Comparison of ENCODE assay signal across 21 cellular contexts in the genomic region with DNA sequence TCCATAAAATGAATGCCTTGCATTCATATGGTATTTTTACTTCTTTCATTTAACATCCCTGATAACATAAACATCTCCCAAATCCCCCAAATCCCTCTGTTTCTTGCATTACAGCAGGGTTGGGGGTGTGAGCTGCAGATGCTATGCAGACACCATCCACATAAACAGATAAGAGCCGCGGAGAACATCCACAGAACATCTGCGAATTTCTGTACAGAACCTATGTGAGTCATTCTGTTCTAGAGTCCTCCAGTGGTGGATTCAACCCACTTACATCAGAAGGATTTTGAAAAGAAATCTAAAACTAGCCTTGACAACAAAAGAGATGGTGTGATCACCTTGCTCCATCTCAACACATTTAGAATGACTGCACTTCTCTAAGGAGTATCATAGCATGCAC. TPM values are rescaled to one million over a fixed set of nuclear protein-coding genes. Genes with fewer than 3 reads are reported as not detected.
DNase-seq lines count a peak whose midpoint lies in the region; ATAC-seq and TF ChIP-seq lines count a peak whose summit lies in the region.
"Had no signal": no experiment of that assay in that cellular context is flagged by ENCODE, and none has a peak within 500 bp of the region (broad histone marks: within the 10 kb centered on the region; RNA-seq: fewer than 3 reads in every experiment).

No MANE protein-coding gene starts in this region.

- H3K27me3 ChIP-seq in ascending aorta (no peaks in the 10 kb centered on the region), skeletal muscle satellite cell (ENCODE audit: control insufficient read depth, insufficient read depth, low read length) (no peaks in the 10 kb centered on the region), lower lobe of right lung (ENCODE audit: low read depth) (no peaks in the 10 kb centered on the region)
- H3K27me3 ChIP-seq: BE2C had no signal

- TF ChIP-seq CTCF in ascending aorta (IDR thresholded peaks at IDR 0.05) (no peak), fibroblast of villous mesenchyme (IDR thresholded peaks at IDR 0.05; ENCODE audit: insufficient read depth, low read depth, low read length) (no peak), lower lobe of right lung (IDR thresholded peaks at IDR 0.05) (no peak)

- H3K4me2 ChIP-seq in skeletal muscle satellite cell (ENCODE audit: low read length), result peak overlapping the region; percentile 31

- intact Hi-C loops in ascending aorta (cut with DNase I) (loop anchor here (2.0 to 10.0 kb wide), 2 partner anchors 30 to 178 kb away; a partner anchor contains a TSS), lower lobe of right lung (cut with DNase I) (no loop called here)

- DNase-seq in EH (ENCODE audit: low read depth) (peak; percentile 6), ascending aorta (ENCODE audit: low spot score in 2 of 2) (no peak), fibroblast of villous mesenchyme (ENCODE audit: low read depth) (peak; percentile 85), lower lobe of right lung (no peak), medulla oblongata (ENCODE audit: extremely low spot score) (no peak)
- DNase-seq: BE2C; CD4-positive, CD25-positive, alpha-beta regulatory T cell; GOT3; KG1; NCI-H1092 treated with DMSO at 0.1 percent for 48 hours; NCI-H146; NCI-H2029; NCI-H226; NCI-H524; NCI-H774; NK-92 treated with Interleukin-12 subunit alpha and Interleukin-12 subunit beta, amount 100 ng/mL, for 24 hours had no signal

- ATAC-seq in GM21529 (IDR thresholded peaks at IDR 0.05; ENCODE audit: unreplicated experiment) (no peak), lower lobe of right lung (no peak)
- ATAC-seq: HCT116, SK-N-SH treated with all-trans-retinoic acid at 6 μM for 48 hours had no signal

- no peak overlapping the region for H3K9ac ChIP-seq in skeletal muscle satellite cell (ENCODE audit: low read depth, low read length)

- H3K4me1 ChIP-seq in ascending aorta (peaks cover 44 to 91% of the 10 kb centered on the region in 2 donors), skeletal muscle satellite cell (ENCODE audit: control insufficient read depth, insufficient read depth, low read length) (peaks cover 53% of the 10 kb centered on the region), lower lobe of right lung (peaks cover 17% of the 10 kb centered on the region)
- H3K4me1 ChIP-seq: BE2C had no signal

- H3K36me3 ChIP-seq in ascending aorta (peaks cover 10 to 25% of the 10 kb centered on the region in 2 donors), skeletal muscle satellite cell (ENCODE audit: insufficient read depth, low read length) (peaks cover 28% of the 10 kb centered on the region), lower lobe of right lung (no peaks in the 10 kb centered on the region)
- H3K36me3 ChIP-seq: BE2C had no signal

- H3K4me3 ChIP-seq in ascending aorta, result no peak overlapping the region
- H3K4me3 ChIP-seq in fibroblast of villous mesenchyme (ENCODE audit: low read depth, low read length), result no peak overlapping the region
- H3K4me3 ChIP-seq in skeletal muscle satellite cell (ENCODE audit: low read length), result no peak overlapping the region
- no peak overlapping the region for H3K4me3 ChIP-seq in lower lobe of right lung

- H3K27ac ChIP-seq in ascending aorta (peak overlapping the region; percentile 89 to 91), lower lobe of right lung (no peak overlapping the region)

- H3K9me3 ChIP-seq in ascending aorta, result no peaks in the 10 kb centered on the region
- H3K9me3 ChIP-seq in skeletal muscle satellite cell (replicated peaks; ENCODE audit: low read length), result no peaks in the 10 kb centered on the region
- no peaks in the 10 kb centered on the region for H3K9me3 ChIP-seq in lower lobe of right lung
- H3K9me3 ChIP-seq: BE2C had no signal

RNA-seq across cellular contexts. Expression of a gene that starts 20.3 kb away (rescaled TPM):
- total RNA-seq in ascending aorta (280 TPM), fibroblast of villous mesenchyme (77.7 and 85.0 TPM in 2 replicates), lower lobe of right lung (130 TPM)
- total RNA-seq in skeletal muscle satellite cell (2012; rRNA removed), result 38.5 and 46.3 TPM in 2 replicates

RNA-seq across cellular contexts. Expression of a gene that starts 59.9 kb away (rescaled TPM):
- total RNA-seq in ascending aorta (37.8 TPM), fibroblast of villous mesenchyme (0.97 and 1.3 TPM in 2 replicates), lower lobe of right lung (53.1 TPM)
- 0.22 and 0.25 TPM in 2 replicates for total RNA-seq in skeletal muscle satellite cell (2012; rRNA removed)
- total RNA-seq: HT1080 had no signal

Comparison
In these comparisons a context has a peak if more than half of its experiments do, and no peak if none do; other contexts are left out.
1. DNase-seq: peak in EH (single experiment) and fibroblast of villous mesenchyme (single experiment); none in ascending aorta (0 of 2), lower lobe of right lung (single experiment) and medulla oblongata (single experiment).
2. RNA of a gene that starts 59.9 kb away (total RNA-seq): 53.1 TPM in lower lobe of right lung (single experiment) and 37.8 TPM in ascending aorta (single experiment); 0.97 to 1.3 TPM in fibroblast of villous mesenchyme; every median in the first group is over 10 times any median in the second.